ENCODE assay signal across 1 cellular context in the genomic region with DNA sequence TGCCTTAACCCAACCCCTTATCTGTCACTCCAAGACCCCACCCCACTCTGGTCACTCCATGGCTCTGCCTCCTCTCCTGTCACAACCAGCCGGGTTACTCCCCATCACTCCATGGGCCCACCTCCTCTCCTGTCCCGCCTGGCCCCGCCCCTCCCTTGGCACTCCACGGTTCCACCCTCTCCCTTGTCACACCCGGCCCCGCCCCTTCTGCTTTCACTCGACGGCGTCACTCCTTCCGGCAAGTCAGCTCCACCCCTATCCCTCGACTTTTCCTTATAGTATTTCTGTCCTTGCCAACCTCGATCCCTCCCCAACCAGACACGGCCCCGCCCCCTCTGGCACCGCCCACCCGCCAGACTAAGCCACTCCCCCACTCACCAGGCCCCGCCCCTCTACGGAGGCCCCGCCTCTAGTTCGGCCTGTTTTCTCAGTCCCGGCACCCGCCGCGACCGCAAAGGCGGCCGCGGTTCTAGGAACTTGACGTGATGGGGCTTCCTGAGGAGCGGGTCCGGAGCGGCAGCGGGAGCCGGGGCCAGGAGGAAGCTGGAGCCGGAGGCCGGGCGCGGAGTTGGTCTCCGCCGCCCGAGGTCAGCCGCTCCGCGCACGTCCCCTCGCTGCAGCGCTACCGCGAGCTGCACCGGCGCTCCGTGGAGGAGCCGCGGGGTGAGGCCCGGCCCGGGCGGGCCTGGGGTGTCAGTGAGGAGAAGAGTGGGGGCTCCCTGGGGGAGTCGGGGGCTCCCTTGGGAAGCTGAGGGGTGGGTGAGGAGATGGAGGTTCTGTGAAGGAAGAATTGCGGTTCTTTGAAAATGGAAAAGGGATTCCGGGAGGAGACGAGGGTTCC.
TF ChIP-seq lines count a peak whose summit lies in the region.

A gene with protein sequence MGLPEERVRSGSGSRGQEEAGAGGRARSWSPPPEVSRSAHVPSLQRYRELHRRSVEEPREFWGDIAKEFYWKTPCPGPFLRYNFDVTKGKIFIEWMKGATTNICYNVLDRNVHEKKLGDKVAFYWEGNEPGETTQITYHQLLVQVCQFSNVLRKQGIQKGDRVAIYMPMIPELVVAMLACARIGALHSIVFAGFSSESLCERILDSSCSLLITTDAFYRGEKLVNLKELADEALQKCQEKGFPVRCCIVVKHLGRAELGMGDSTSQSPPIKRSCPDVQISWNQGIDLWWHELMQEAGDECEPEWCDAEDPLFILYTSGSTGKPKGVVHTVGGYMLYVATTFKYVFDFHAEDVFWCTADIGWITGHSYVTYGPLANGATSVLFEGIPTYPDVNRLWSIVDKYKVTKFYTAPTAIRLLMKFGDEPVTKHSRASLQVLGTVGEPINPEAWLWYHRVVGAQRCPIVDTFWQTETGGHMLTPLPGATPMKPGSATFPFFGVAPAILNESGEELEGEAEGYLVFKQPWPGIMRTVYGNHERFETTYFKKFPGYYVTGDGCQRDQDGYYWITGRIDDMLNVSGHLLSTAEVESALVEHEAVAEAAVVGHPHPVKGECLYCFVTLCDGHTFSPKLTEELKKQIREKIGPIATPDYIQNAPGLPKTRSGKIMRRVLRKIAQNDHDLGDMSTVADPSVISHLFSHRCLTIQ (plus strand): TSS at position 452 of the 841 bp plus-strand sequence. CDS start 34 bp downstream, at position 486.

TF ChIP-seq in HepG2, 621 proteins besides CTCF, POLR2A, EP300 and RAD21 (continued from another document and continues in another):
- no peak for TF ChIP-seq CC2D1A (CRISPR knock-in tag; IDR thresholded peaks at IDR 0.05)
- TF ChIP-seq ARID2 (CRISPR knock-in tag; IDR thresholded peaks at IDR 0.05; ENCODE audit: borderline replicate concordance) = peak; percentile 91
- no peak for TF ChIP-seq ZNF839 (CRISPR knock-in tag; IDR thresholded peaks at IDR 0.05; ENCODE audit: borderline replicate concordance)
- TF ChIP-seq CEBPB (IDR thresholded peaks at IDR 0.05; ENCODE audit: borderline replicate concordance, low read depth, low read length) = no peak
- TF ChIP-seq KLF13 (CRISPR knock-in tag; IDR thresholded peaks at IDR 0.05) = no peak
- TF ChIP-seq GPN1 (CRISPR knock-in tag; IDR thresholded peaks at IDR 0.05; ENCODE audit: borderline replicate concordance) = no peak
- peak; percentile 53; the same call in 1 of the 2 replicates for TF ChIP-seq ZNF160 (CRISPR knock-in tag; IDR thresholded peaks at IDR 0.05)
- TF ChIP-seq ZNF263 (CRISPR knock-in tag; IDR thresholded peaks at IDR 0.05) = no peak
- TF ChIP-seq MTF2 (CRISPR knock-in tag; IDR thresholded peaks at IDR 0.05; ENCODE audit: borderline replicate concordance) = no peak
- no peak; the same call in 1 of the 2 replicates for TF ChIP-seq ZNF367 (CRISPR knock-in tag; IDR thresholded peaks at IDR 0.05; ENCODE audit: borderline replicate concordance)
- no peak for TF ChIP-seq FIP1L1 (IDR thresholded peaks at IDR 0.05; ENCODE audit: borderline replicate concordance, insufficient read depth, low read depth, low read length)
- TF ChIP-seq ZNF350 (CRISPR knock-in tag; IDR thresholded peaks at IDR 0.05; ENCODE audit: borderline replicate concordance, low read depth) = 0 out of 2 replicates have a peak, but pooled peaks have one; percentile 9
- TF ChIP-seq ZNF274 (CRISPR knock-in tag; IDR thresholded peaks at IDR 0.05) = peak; percentile 73; the same call in 1 of the 2 replicates
- no peak for TF ChIP-seq RBM39 (IDR thresholded peaks at IDR 0.05; ENCODE audit: low read depth, low read length, poor library complexity, severe bottlenecking)
- no peak for TF ChIP-seq ZNF615 (CRISPR knock-in tag; IDR thresholded peaks at IDR 0.05; ENCODE audit: borderline replicate concordance)
- TF ChIP-seq ZNF264 (CRISPR knock-in tag; IDR thresholded peaks at IDR 0.05) = 0 out of 2 replicates have a peak, but pooled peaks have one; percentile 68
- no peak for TF ChIP-seq NFIB (CRISPR knock-in tag; IDR thresholded peaks at IDR 0.05; ENCODE audit: borderline replicate concordance)
- TF ChIP-seq FOXM1 (CRISPR knock-in tag; IDR thresholded peaks at IDR 0.05) = no peak
- peak; percentile 67 for TF ChIP-seq MEIS2 (CRISPR knock-in tag; IDR thresholded peaks at IDR 0.05)
- 0 out of 2 replicates have a peak, but pooled peaks have one; percentile 75 for TF ChIP-seq ATF1 (CRISPR knock-in tag; IDR thresholded peaks at IDR 0.05)
- peak; percentile 98; the same call in 1 of the 2 replicates for TF ChIP-seq SIN3A (IDR thresholded peaks at IDR 0.05; ENCODE audit: borderline replicate concordance, low read depth, low read length)
- no peak; the same call in 1 of the 2 replicates for TF ChIP-seq MIXL1 (CRISPR knock-in tag; IDR thresholded peaks at IDR 0.05)
- peak; percentile 69; the same call in 1 of the 2 replicates for TF ChIP-seq NR1H2 (CRISPR knock-in tag; IDR thresholded peaks at IDR 0.05; ENCODE audit: borderline replicate concordance, low read depth)
- TF ChIP-seq ZNF230 (CRISPR knock-in tag; IDR thresholded peaks at IDR 0.05) = peak; percentile 12; the same call in 1 of the 2 replicates
- 0 out of 2 replicates have a peak, but pooled peaks have one; percentile 12 for TF ChIP-seq ZNF335 (CRISPR knock-in tag; IDR thresholded peaks at IDR 0.05)
- TF ChIP-seq, protein P1, sequence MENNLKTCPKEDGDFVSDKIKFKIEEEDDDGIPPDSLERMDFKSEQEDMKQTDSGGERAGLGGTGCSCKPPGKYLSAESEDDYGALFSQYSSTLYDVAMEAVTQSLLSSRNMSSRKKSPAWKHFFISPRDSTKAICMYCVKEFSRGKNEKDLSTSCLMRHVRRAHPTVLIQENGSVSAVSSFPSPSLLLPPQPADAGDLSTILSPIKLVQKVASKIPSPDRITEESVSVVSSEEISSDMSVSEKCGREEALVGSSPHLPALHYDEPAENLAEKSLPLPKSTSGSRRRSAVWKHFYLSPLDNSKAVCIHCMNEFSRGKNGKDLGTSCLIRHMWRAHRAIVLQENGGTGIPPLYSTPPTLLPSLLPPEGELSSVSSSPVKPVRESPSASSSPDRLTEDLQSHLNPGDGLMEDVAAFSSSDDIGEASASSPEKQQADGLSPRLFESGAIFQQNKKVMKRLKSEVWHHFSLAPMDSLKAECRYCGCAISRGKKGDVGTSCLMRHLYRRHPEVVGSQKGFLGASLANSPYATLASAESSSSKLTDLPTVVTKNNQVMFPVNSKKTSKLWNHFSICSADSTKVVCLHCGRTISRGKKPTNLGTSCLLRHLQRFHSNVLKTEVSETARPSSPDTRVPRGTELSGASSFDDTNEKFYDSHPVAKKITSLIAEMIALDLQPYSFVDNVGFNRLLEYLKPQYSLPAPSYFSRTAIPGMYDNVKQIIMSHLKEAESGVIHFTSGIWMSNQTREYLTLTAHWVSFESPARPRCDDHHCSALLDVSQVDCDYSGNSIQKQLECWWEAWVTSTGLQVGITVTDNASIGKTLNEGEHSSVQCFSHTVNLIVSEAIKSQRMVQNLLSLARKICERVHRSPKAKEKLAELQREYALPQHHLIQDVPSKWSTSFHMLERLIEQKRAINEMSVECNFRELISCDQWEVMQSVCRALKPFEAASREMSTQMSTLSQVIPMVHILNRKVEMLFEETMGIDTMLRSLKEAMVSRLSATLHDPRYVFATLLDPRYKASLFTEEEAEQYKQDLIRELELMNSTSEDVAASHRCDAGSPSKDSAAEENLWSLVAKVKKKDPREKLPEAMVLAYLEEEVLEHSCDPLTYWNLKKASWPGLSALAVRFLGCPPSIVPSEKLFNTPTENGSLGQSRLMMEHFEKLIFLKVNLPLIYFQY (CRISPR knock-in tag; IDR thresholded peaks at IDR 0.05; ENCODE audit: borderline replicate concordance) = no peak; the same call in 1 of the 2 replicates
- TF ChIP-seq, protein P2, sequence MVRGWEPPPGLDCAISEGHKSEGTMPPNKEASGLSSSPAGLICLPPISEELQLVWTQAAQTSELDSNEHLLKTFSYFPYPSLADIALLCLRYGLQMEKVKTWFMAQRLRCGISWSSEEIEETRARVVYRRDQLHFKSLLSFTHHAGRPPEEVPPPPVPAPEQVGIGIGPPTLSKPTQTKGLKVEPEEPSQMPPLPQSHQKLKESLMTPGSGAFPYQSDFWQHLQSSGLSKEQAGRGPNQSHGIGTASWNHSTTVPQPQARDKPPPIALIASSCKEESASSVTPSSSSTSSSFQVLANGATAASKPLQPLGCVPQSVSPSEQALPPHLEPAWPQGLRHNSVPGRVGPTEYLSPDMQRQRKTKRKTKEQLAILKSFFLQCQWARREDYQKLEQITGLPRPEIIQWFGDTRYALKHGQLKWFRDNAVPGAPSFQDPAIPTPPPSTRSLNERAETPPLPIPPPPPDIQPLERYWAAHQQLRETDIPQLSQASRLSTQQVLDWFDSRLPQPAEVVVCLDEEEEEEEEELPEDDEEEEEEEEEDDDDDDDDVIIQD (CRISPR knock-in tag; IDR thresholded peaks at IDR 0.05; ENCODE audit: low read depth) = peak; percentile 81; the same call in 1 of the 2 replicates
- TF ChIP-seq SMAD1 (CRISPR knock-in tag; IDR thresholded peaks at IDR 0.05; ENCODE audit: borderline replicate concordance, low read depth) = peak; percentile 62; the same call in 1 of the 2 replicates
- TF ChIP-seq, protein P3, sequence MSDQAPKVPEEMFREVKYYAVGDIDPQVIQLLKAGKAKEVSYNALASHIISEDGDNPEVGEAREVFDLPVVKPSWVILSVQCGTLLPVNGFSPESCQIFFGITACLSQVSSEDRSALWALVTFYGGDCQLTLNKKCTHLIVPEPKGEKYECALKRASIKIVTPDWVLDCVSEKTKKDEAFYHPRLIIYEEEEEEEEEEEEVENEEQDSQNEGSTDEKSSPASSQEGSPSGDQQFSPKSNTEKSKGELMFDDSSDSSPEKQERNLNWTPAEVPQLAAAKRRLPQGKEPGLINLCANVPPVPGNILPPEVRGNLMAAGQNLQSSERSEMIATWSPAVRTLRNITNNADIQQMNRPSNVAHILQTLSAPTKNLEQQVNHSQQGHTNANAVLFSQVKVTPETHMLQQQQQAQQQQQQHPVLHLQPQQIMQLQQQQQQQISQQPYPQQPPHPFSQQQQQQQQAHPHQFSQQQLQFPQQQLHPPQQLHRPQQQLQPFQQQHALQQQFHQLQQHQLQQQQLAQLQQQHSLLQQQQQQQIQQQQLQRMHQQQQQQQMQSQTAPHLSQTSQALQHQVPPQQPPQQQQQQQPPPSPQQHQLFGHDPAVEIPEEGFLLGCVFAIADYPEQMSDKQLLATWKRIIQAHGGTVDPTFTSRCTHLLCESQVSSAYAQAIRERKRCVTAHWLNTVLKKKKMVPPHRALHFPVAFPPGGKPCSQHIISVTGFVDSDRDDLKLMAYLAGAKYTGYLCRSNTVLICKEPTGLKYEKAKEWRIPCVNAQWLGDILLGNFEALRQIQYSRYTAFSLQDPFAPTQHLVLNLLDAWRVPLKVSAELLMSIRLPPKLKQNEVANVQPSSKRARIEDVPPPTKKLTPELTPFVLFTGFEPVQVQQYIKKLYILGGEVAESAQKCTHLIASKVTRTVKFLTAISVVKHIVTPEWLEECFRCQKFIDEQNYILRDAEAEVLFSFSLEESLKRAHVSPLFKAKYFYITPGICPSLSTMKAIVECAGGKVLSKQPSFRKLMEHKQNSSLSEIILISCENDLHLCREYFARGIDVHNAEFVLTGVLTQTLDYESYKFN (CRISPR knock-in tag; conservative IDR thresholded peaks at IDR 0.05) = peak; percentile 14
- TF ChIP-seq NONO (IDR thresholded peaks at IDR 0.05) = no peak
- peak; percentile 40; the same call in 1 of the 2 replicates for TF ChIP-seq NONO (CRISPR knock-in tag; conservative IDR thresholded peaks at IDR 0.05)
- TF ChIP-seq ZNF382 (CRISPR knock-in tag; IDR thresholded peaks at IDR 0.05; ENCODE audit: borderline replicate concordance) = no peak
- TF ChIP-seq, protein P4, sequence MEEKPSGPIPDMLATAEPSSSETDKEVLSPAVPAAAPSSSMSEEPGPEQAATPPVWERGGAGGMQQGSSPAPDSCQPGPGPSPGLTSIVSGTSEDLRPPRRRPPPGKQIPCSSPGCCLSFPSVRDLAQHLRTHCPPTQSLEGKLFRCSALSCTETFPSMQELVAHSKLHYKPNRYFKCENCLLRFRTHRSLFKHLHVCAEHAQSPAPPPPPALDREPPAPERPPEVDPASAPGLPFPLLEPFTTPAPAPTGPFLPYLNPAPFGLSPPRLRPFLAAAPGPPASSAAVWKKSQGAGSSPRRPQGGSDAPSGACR (CRISPR knock-in tag; IDR thresholded peaks at IDR 0.05) = no peak
- no peak for TF ChIP-seq RARG (CRISPR knock-in tag; IDR thresholded peaks at IDR 0.05; ENCODE audit: low read depth)
- no peak; the same call in 1 of the 2 replicates for TF ChIP-seq NCOA2 (CRISPR knock-in tag; IDR thresholded peaks at IDR 0.05)
- TF ChIP-seq, protein P5, sequence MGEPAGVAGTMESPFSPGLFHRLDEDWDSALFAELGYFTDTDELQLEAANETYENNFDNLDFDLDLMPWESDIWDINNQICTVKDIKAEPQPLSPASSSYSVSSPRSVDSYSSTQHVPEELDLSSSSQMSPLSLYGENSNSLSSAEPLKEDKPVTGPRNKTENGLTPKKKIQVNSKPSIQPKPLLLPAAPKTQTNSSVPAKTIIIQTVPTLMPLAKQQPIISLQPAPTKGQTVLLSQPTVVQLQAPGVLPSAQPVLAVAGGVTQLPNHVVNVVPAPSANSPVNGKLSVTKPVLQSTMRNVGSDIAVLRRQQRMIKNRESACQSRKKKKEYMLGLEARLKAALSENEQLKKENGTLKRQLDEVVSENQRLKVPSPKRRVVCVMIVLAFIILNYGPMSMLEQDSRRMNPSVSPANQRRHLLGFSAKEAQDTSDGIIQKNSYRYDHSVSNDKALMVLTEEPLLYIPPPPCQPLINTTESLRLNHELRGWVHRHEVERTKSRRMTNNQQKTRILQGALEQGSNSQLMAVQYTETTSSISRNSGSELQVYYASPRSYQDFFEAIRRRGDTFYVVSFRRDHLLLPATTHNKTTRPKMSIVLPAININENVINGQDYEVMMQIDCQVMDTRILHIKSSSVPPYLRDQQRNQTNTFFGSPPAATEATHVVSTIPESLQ (CRISPR knock-in tag; conservative IDR thresholded peaks at IDR 0.05) = no peak
- no peak for TF ChIP-seq ZNF329 (CRISPR knock-in tag; IDR thresholded peaks at IDR 0.05; ENCODE audit: low read depth)
- TF ChIP-seq ZBTB7B (CRISPR knock-in tag; IDR thresholded peaks at IDR 0.05) = no peak
- TF ChIP-seq, protein P6, sequence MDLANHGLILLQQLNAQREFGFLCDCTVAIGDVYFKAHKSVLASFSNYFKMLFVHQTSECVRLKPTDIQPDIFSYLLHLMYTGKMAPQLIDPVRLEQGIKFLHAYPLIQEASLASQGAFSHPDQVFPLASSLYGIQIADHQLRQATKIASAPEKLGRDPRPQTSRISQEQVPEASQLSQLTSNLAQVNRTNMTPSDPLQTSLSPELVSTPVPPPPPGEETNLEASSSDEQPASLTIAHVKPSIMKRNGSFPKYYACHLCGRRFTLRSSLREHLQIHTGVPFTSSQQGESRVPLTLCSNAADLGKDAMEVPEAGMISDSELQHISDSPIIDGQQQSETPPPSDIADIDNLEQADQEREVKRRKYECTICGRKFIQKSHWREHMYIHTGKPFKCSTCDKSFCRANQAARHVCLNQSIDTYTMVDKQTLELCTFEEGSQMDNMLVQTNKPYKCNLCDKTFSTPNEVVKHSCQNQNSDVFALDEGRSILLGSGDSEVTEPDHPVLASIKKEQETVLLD (CRISPR knock-in tag; IDR thresholded peaks at IDR 0.05; ENCODE audit: low read depth) = no peak
- peak; percentile 39; the same call in 1 of the 2 replicates for TF ChIP-seq ZBTB42 (CRISPR knock-in tag; IDR thresholded peaks at IDR 0.05)
